In genomic region chr19:47158879-47159509, GRCh38 we compare ENCODE assay signal across 9 cellular contexts. TPM values are rescaled to one million over a fixed set of nuclear protein-coding genes. Genes with fewer than 3 reads are reported as not detected.
DNase-seq lines count a peak whose midpoint lies in the region; ATAC-seq, FAIRE-seq and TF ChIP-seq lines count a peak whose summit lies in the region.
"Had no signal": no experiment of that assay in that cellular context is flagged by ENCODE, and none has a peak within 500 bp of the region (broad histone marks: within the 10 kb centered on the region; RNA-seq: fewer than 3 reads in every experiment).

No MANE protein-coding gene starts in this region.

- TF ChIP-seq RAD21 in A549 (conservative IDR thresholded peaks at IDR 0.05 in 1 of 2, IDR thresholded peaks at IDR 0.05 in 1 of 2): no peak

- FAIRE-seq in A549 (lab: Jason Lieb, UNC) (no peak), RCC 7860 (lab: Jason Lieb, UNC) (peak; percentile 5), HTR-8/SVneo (lab: Jason Lieb, UNC) (no peak)
- FAIRE-seq: urothelium cell line had no signal

- no peak for TF ChIP-seq EP300 in A549 (IDR thresholded peaks at IDR 0.05)

- CTCF ChIA-PET in A549 (lab: Yijun Ruan, JAX): interaction anchor here (0.9 to 26.9 kb wide), 13 partner anchors 10 to 303 kb away, joined by 3 to 364 read pairs (median 6); partner anchors contain the start of gene CCDC9

- H3K27ac ChIP-seq in A549: peak overlapping the region in 1 of 2 experiments; percentile 63; a peak in 2 of 6 replicates

- no peaks in the 10 kb centered on the region for H3K9me3 Mint-ChIP-seq in natural killer cell treated with Interleukin-12 subunit alpha and Interleukin-12 subunit beta and Interleukin-15 and Interleukin-18, amount 100 ng/mL, for 72 hours

- no peaks in the 10 kb centered on the region for H3K27me3 Mint-ChIP-seq in natural killer cell treated with Interleukin-12 subunit alpha and Interleukin-12 subunit beta and Interleukin-15 and Interleukin-18, amount 100 ng/mL, for 72 hours

- H3K4me1 ChIP-seq in A549: peaks cover 29% of the 10 kb centered on the region

- peak overlapping the region; percentile 12; the same call in 2 of the 3 replicates for H3K4me2 ChIP-seq in A549

- H3K4me3 Mint-ChIP-seq in natural killer cell treated with Interleukin-12 subunit alpha and Interleukin-12 subunit beta and Interleukin-15 and Interleukin-18, amount 100 ng/mL, for 72 hours: peak overlapping the region; percentile 84

- no peak for DNase-seq in A549 (ENCODE audit: low read depth in 1 of 2, low spot score in 1 of 2)
- DNase-seq in RCC 7860 (ENCODE audit: low spot score): peak; percentile 24
- DNase-seq in cardiac fibroblast (ENCODE audit: low read depth in 2 of 2): peak; percentile 32 to 59
- no peak for DNase-seq in natural killer cell treated with Interleukin-12 subunit alpha and Interleukin-12 subunit beta and Interleukin-15 and Interleukin-18, amount 100 ng/mL, for 72 hours (ENCODE audit: low spot score)
- DNase-seq in DMS 273 treated with DMSO at 0.1 percent for 48 hours (lab: John Stamatoyannopoulos, UW): no peak
- DNase-seq in HTR-8/SVneo (ENCODE audit: insufficient read length, low spot score): no peak

- no peaks in the 10 kb centered on the region for H3K9me3 ChIP-seq in A549

- peak overlapping the region; percentile 68 to 78 for H3K27ac Mint-ChIP-seq in natural killer cell treated with Interleukin-12 subunit alpha and Interleukin-12 subunit beta and Interleukin-15 and Interleukin-18, amount 100 ng/mL, for 72 hours

- TF ChIP-seq CTCF in A549 (IDR thresholded peaks at IDR 0.05) (no peak), cardiac fibroblast (IDR thresholded peaks at IDR 0.05; ENCODE audit: low read depth, low read length) (no peak)

- H3K36me3 Mint-ChIP-seq in natural killer cell treated with Interleukin-12 subunit alpha and Interleukin-12 subunit beta and Interleukin-15 and Interleukin-18, amount 100 ng/mL, for 72 hours: peaks cover 21% of the 10 kb centered on the region

- ATAC-seq in A549 (peak; percentile 37 to 41; a peak in 4 of 6 replicates), HG02938 (IDR thresholded peaks at IDR 0.05; ENCODE audit: unreplicated experiment) (no peak), HG02840 (IDR thresholded peaks at IDR 0.05; ENCODE audit: low FRiP score, unreplicated experiment) (no peak)
- ATAC-seq in natural killer cell treated with Interleukin-12 subunit alpha and Interleukin-12 subunit beta and Interleukin-15 and Interleukin-18, amount 100 ng/mL, for 72 hours: no peak

- no peak for TF ChIP-seq POLR2A in A549 (IDR thresholded peaks at IDR 0.05; ENCODE audit: low read length)

- 60% methylated on average over 7 of the region's 7 CpGs for WGBS in A549 (ENCODE audit: missing lambda C conversion rate)

- peaks cover 31 to 35% of the 10 kb centered on the region in 2 donors for H3K4me1 Mint-ChIP-seq in natural killer cell treated with Interleukin-12 subunit alpha and Interleukin-12 subunit beta and Interleukin-15 and Interleukin-18, amount 100 ng/mL, for 72 hours (ENCODE audit: low read depth in 2 of 2)

- POLR2A ChIA-PET in A549 (lab: Yijun Ruan, JAX): no interaction called here

- H3K4me3 ChIP-seq in A549 (no peak overlapping the region), cardiac fibroblast (replicated peaks in 1 of 2; ENCODE audit: low read depth in 2 of 2, low read length in 2 of 2) (no peak overlapping the region)

TF ChIP-seq in A549, 52 proteins besides CTCF, POLR2A, EP300 and RAD21:
- TF ChIP-seq HEYL (CRISPR knock-in tag; IDR thresholded peaks at IDR 0.05): no peak
- no peak for TF ChIP-seq FOSL2 (IDR thresholded peaks at IDR 0.05)
- TF ChIP-seq FOSL2 (CRISPR knock-in tag; IDR thresholded peaks at IDR 0.05): peak; percentile 30; the same call in 1 of the 2 replicates
- no peak for TF ChIP-seq ELK1 (IDR thresholded peaks at IDR 0.05; ENCODE audit: low read depth, low read length)
- TF ChIP-seq FOSB (CRISPR knock-in tag; IDR thresholded peaks at IDR 0.05): no peak
- TF ChIP-seq EHF (CRISPR knock-in tag; IDR thresholded peaks at IDR 0.05): no peak

RNA-seq across cellular contexts. Expression of gene SAE1, which starts 28.4 kb away (rescaled TPM):
- polyA plus RNA-seq in A549 (2011; rRNA removed) (229 and 249 TPM in 2 replicates), A549 (2017; fragmentation: RNase III; extraction: RNeasy Plus Mini Kit Qiagen cat#74134 plus additional on column Dnase treatment) (187 to 206 TPM (median 205 TPM) in 3 replicates)
- 190 and 220 TPM in 2 replicates for polyA plus RNA-seq in A549 (2012; cell fraction: cytosol; rRNA removed)
- 134 and 175 TPM in 2 replicates for polyA plus RNA-seq in A549 (2012; cell fraction: nucleus; rRNA removed)
- polyA minus RNA-seq in A549 (2011; rRNA and poly(A)+ RNA removed): 87.6 and 96.8 TPM in 2 replicates
- 100 to 1,000 TPM in 1 of 2 donors, 10 to 100 TPM in 1; 95.6 to 158 TPM for total RNA-seq in natural killer cell treated with Interleukin-12 subunit alpha and Interleukin-12 subunit beta and Interleukin-15 and Interleukin-18, amount 100 ng/mL, for 72 hours

RNA-seq across cellular contexts. Expression of gene ZC3H4, which starts 45.4 kb away (rescaled TPM):
- polyA plus RNA-seq in A549 (2011; rRNA removed) (7.7 and 9.6 TPM in 2 replicates), A549 (2017; fragmentation: RNase III; extraction: RNeasy Plus Mini Kit Qiagen cat#74134 plus additional on column Dnase treatment) (29.7 to 37.9 TPM (median 33.4 TPM) in 3 replicates)
- 5.9 and 8.3 TPM in 2 replicates for polyA plus RNA-seq in A549 (2012; cell fraction: cytosol; rRNA removed)
- polyA plus RNA-seq in A549 (2012; cell fraction: nucleus; rRNA removed): 16.1 and 19.8 TPM in 2 replicates
- polyA minus RNA-seq in A549 (2011; rRNA and poly(A)+ RNA removed): 13.0 and 16.6 TPM in 2 replicates
- total RNA-seq in natural killer cell treated with Interleukin-12 subunit alpha and Interleukin-12 subunit beta and Interleukin-15 and Interleukin-18, amount 100 ng/mL, for 72 hours: 100 to 1,000 TPM; 150 to 169 TPM

Comparison
In these comparisons a context has a peak if more than half of its experiments do, and no peak if none do; other contexts are left out.
1. ATAC-seq: peak in A549 (2 of 2); none in natural killer cell treated with Interleukin-12 subunit alpha and Interleukin-12 subunit beta and Interleukin-15 and Interleukin-18, amount 100 ng/mL, for 72 hours (0 of 2), HG02938 (single experiment) and HG02840 (single experiment).
2. DNase-seq: peak in RCC 7860 (single experiment) and cardiac fibroblast (2 of 2); none in A549 (0 of 2), natural killer cell treated with Interleukin-12 subunit alpha and Interleukin-12 subunit beta and Interleukin-15 and Interleukin-18, amount 100 ng/mL, for 72 hours (single experiment), DMS 273 treated with DMSO at 0.1 percent for 48 hours (single experiment) and HTR-8/SVneo (single experiment).